Comparison of ENCODE assay signal across 33 cellular contexts in the genomic region with DNA sequence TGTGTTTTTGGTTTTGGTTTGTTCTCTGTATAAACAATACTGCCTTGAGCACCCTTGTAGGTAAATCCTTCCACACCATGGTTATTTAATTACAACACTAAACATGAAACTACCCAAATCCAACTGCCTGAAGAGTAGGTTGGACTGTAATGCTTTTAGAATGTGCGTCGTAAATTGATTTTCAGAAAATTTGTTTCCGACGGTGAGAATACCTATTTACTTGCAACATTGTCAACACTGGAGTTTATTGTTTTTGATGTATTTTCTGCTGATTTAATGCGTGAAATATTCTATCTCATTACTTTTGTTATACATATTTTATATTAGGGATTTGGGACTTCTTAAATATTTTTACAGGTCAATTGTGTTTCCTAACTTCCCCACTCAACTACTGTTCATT. TPM values are rescaled to one million over a fixed set of nuclear protein-coding genes. Genes with fewer than 3 reads are reported as not detected.
DNase-seq lines count a peak whose midpoint lies in the region; ATAC-seq, FAIRE-seq and TF ChIP-seq lines count a peak whose summit lies in the region.
"Had no signal": no experiment of that assay in that cellular context is flagged by ENCODE, and none has a peak within 500 bp of the region (broad histone marks: within the 10 kb centered on the region; RNA-seq: fewer than 3 reads in every experiment).

No MANE protein-coding gene starts in this region.

- TF ChIP-seq CTCF in K562 (IDR thresholded peaks at IDR 0.05 in 2 of 3, conservative IDR thresholded peaks at IDR 0.05 in 1 of 3; ENCODE audit: insufficient read depth in 2 of 3, low read depth in 1 of 3, low read length in 3 of 3) = no peak
- no peak for TF ChIP-seq CTCF in colonic mucosa (IDR thresholded peaks at IDR 0.05)

- no peak for TF ChIP-seq EP300 in K562 (IDR thresholded peaks at IDR 0.05; ENCODE audit: low read length)

- CTCF ChIA-PET in K562 (lab: Yijun Ruan, JAX; ENCODE audit: low intra/inter-chr PET ratio) = no interaction called here

- no peak overlapping the region for H2AFZ ChIP-seq in K562 (ENCODE audit: low read depth, low read length)

- H3K9me3 ChIP-seq in K562 (replicated peaks; ENCODE audit: control insufficient read depth, insufficient read depth, low read depth, low read length) = no peaks in the 10 kb centered on the region
- no peaks in the 10 kb centered on the region for H3K9me3 ChIP-seq in colonic mucosa
- H3K9me3 ChIP-seq: BE2C had no signal

- H3K79me2 ChIP-seq in K562 (ENCODE audit: control insufficient read depth, insufficient read depth, low read length) = no peaks in the 10 kb centered on the region

- no TSS peak for BruUV-seq in K562 (replicated peaks; lab: Mats Ljungman, UMichigan)

- ATAC-seq in K562 = no peak
- ATAC-seq: A549; CD8-positive, alpha-beta T cell had no signal

- H3K4me3 ChIP-seq in K562 (no peak overlapping the region), colonic mucosa (no peak overlapping the region)
- H3K4me3 ChIP-seq: A549; BLaER1; BLaER1 treated with 17β-estradiol and CSF1 and Interleukin-3, amounts not matched to agents 10 nM and 100 nM had no signal

- H3K27ac ChIP-seq in K562 (ENCODE audit: extremely low read depth, low read depth, low read length) = no peak overlapping the region
- H3K27ac ChIP-seq in colonic mucosa = no peak overlapping the region
- H3K27ac ChIP-seq: 22Rv1; A549; BLaER1; BLaER1 treated with 17β-estradiol and CSF1 and Interleukin-3, amounts not matched to agents 10 nM and 100 nM; C4-2B had no signal

- intact Hi-C loops in K562 (cut with micrococcal nuclease) = no loop called here
- intact Hi-C loops in colonic mucosa (cut with DNase I) = no loop called here

- H3K36me3 ChIP-seq in K562 (ENCODE audit: control insufficient read depth, insufficient read depth, low read length) (no peaks in the 10 kb centered on the region), colonic mucosa (no peaks in the 10 kb centered on the region)
- H3K36me3 ChIP-seq: BE2C, BLaER1 had no signal

- FAIRE-seq in K562 (lab: Jason Lieb, UNC) = no peak
- FAIRE-seq: A204.1, A549, D721Med had no signal

- H3K4me1 ChIP-seq in K562 (replicated peaks in 1 of 2; ENCODE audit: control insufficient read depth in 2 of 2, insufficient read depth in 2 of 2, low read length in 2 of 2) (no peaks in the 10 kb centered on the region), colonic mucosa (no peaks in the 10 kb centered on the region)
- H3K4me1 ChIP-seq: A549, BE2C, Caco-2 had no signal

- WGBS in K562 (ENCODE audit: insufficient coverage, low coverage, missing lambda C conversion rate) = 0% methylated on average over 5 of the region's 5 CpGs

- no peak for TF ChIP-seq POLR2A in K562 (conservative IDR thresholded peaks at IDR 0.05)

- no peaks in the 10 kb centered on the region for H4K20me1 ChIP-seq in K562 (replicated peaks; ENCODE audit: control insufficient read depth, insufficient read depth, low read length)
- H4K20me1 ChIP-seq: BLaER1; BLaER1 treated with 17β-estradiol and CSF1 and Interleukin-3, amounts not matched to agents 10 nM and 100 nM had no signal

- no peak overlapping the region for H3K4me2 ChIP-seq in K562 (ENCODE audit: insufficient read depth, low read length)
- H3K4me2 ChIP-seq: A549; BLaER1; BLaER1 treated with 17β-estradiol and CSF1 and Interleukin-3, amounts not matched to agents 10 nM and 100 nM had no signal

- in situ Hi-C loops in K562 (cut with MboI) = no loop called here

- TF ChIP-seq RAD21 in K562 (CRISPR knock-in tag; conservative IDR thresholded peaks at IDR 0.05 in 1 of 2, IDR thresholded peaks at IDR 0.05 in 1 of 2) = no peak

- H3K27me3 ChIP-seq in K562 (ENCODE audit: control insufficient read depth in 2 of 2, insufficient read depth in 2 of 2, low read length in 2 of 2) = peaks cover 0 to 14% of the 10 kb centered on the region in 2 experiments; a peak in 2 of 5 replicates
- no peaks in the 10 kb centered on the region for H3K27me3 ChIP-seq in colonic mucosa
- H3K27me3 ChIP-seq: BE2C; BLaER1; BLaER1 treated with 17β-estradiol and CSF1 and Interleukin-3, amounts not matched to agents 10 nM and 100 nM had no signal

- H3K9me1 ChIP-seq in K562 (ENCODE audit: control insufficient read depth, insufficient read depth, low read length) = no peaks in the 10 kb centered on the region

- DNase-seq in K562 (ENCODE audit: extremely low read depth in 1 of 4, low spot score in 3 of 4) (no peak), colonic mucosa (no peak)
- DNase-seq: 8988T; ACHN; AML-193; BE2C; C1 segment of cervical spinal cord; Caco-2; Calu3; CD4-positive, alpha-beta memory T cell; CD4-positive, alpha-beta T cell; CD4-positive, CD25-positive, alpha-beta regulatory T cell; CD8-positive, alpha-beta memory T cell; CD8-positive, alpha-beta T cell; COR-L47; DMS 273 treated with DMSO at 0.1 percent for 48 hours; DMS153; DMS53; DMS79; DMS79 treated with DMSO at 0.1 percent for 48 hours; DND-41; EL had no signal

- no peak overlapping the region for H3K9ac ChIP-seq in K562 (ENCODE audit: insufficient read depth in 1 of 2, low read depth in 2 of 2, low read length in 2 of 2)
- no peak overlapping the region for H3K9ac ChIP-seq in colonic mucosa (ENCODE audit: low read depth in 2 of 2, low read length in 2 of 2)
- H3K9ac ChIP-seq: BLaER1; BLaER1 treated with 17β-estradiol and CSF1 and Interleukin-3, amounts not matched to agents 10 nM and 100 nM had no signal

- POLR2A ChIA-PET in K562 (lab: Yijun Ruan, JAX) = no interaction called here

TF ChIP-seq in K562, 482 proteins besides CTCF, POLR2A, EP300 and RAD21:
- TF ChIP-seq GATA2 (CRISPR knock-in tag; IDR thresholded peaks at IDR 0.05) (no peak), RBM25 (IDR thresholded peaks at IDR 0.05; ENCODE audit: low read depth, low read length, severe bottlenecking) (peak; percentile 100), KDM1A (IDR thresholded peaks at IDR 0.05) (0 out of 4 replicates have a peak, but pooled peaks of 1 of the 2 experiments have one; percentile 31), BCOR (IDR thresholded peaks at IDR 0.05) (0 out of 2 replicates have a peak, but pooled peaks have one; percentile 12), GATAD2A (IDR thresholded peaks at IDR 0.05) (no peak), BDP1 (IDR thresholded peaks at IDR 0.05; ENCODE audit: insufficient read depth, insufficient read length) (no peak), SMARCA5 (IDR thresholded peaks at IDR 0.05) (0 out of 2 replicates have a peak, but pooled peaks have one; percentile 31)
- TF ChIP-seq, protein P1, sequence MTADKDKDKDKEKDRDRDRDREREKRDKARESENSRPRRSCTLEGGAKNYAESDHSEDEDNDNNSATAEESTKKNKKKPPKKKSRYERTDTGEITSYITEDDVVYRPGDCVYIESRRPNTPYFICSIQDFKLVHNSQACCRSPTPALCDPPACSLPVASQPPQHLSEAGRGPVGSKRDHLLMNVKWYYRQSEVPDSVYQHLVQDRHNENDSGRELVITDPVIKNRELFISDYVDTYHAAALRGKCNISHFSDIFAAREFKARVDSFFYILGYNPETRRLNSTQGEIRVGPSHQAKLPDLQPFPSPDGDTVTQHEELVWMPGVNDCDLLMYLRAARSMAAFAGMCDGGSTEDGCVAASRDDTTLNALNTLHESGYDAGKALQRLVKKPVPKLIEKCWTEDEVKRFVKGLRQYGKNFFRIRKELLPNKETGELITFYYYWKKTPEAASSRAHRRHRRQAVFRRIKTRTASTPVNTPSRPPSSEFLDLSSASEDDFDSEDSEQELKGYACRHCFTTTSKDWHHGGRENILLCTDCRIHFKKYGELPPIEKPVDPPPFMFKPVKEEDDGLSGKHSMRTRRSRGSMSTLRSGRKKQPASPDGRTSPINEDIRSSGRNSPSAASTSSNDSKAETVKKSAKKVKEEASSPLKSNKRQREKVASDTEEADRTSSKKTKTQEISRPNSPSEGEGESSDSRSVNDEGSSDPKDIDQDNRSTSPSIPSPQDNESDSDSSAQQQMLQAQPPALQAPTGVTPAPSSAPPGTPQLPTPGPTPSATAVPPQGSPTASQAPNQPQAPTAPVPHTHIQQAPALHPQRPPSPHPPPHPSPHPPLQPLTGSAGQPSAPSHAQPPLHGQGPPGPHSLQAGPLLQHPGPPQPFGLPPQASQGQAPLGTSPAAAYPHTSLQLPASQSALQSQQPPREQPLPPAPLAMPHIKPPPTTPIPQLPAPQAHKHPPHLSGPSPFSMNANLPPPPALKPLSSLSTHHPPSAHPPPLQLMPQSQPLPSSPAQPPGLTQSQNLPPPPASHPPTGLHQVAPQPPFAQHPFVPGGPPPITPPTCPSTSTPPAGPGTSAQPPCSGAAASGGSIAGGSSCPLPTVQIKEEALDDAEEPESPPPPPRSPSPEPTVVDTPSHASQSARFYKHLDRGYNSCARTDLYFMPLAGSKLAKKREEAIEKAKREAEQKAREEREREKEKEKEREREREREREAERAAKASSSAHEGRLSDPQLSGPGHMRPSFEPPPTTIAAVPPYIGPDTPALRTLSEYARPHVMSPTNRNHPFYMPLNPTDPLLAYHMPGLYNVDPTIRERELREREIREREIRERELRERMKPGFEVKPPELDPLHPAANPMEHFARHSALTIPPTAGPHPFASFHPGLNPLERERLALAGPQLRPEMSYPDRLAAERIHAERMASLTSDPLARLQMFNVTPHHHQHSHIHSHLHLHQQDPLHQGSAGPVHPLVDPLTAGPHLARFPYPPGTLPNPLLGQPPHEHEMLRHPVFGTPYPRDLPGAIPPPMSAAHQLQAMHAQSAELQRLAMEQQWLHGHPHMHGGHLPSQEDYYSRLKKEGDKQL (CRISPR knock-in tag; IDR thresholded peaks at IDR 0.05; ENCODE audit: borderline replicate concordance) = no peak

RNA-seq across cellular contexts. Expression of a gene that starts 48.2 kb away (rescaled TPM):
- not detected in 2 replicates for total RNA-seq in K562 (2011; cell fraction: chromatin; rRNA removed; ENCODE audit: low replicate concordance)
- not detected in 2 replicates for total RNA-seq in K562 (2011; cell fraction: nucleolus; rRNA removed)
- not detected in 2 replicates for total RNA-seq in K562 (2011; cell fraction: nucleoplasm; rRNA removed)
- 0.08 and 0.09 TPM in 2 replicates for total RNA-seq in K562 (2014; rRNA removed)
- 0.22 and 0.45 TPM in 2 replicates for total RNA-seq in K562 (2014; rRNA removed; fragmentation: Illumina TruSeq; extraction: Trizol)
- 0.25 and 0.26 TPM in 2 replicates for total RNA-seq in K562 (2015; rRNA removed; fragmentation: Illumina TruSeq; extraction: Trizol)
- 0.07 and 0.49 TPM in 2 replicates for total RNA-seq in K562 (2021)
- 0.19 and 0.25 TPM in 2 replicates for polyA plus RNA-seq in K562 (2011; rRNA removed)
- 0.03 TPM in 2 replicates for polyA plus RNA-seq in K562 (2011; cell fraction: cytosol; rRNA removed)
- polyA plus RNA-seq in K562 (2011; cell fraction: nucleus; rRNA removed) = 0.06 TPM in 1 of 2 replicates, not detected in the other
- polyA plus RNA-seq in K562 (2012) = 0.09 and 1.4 TPM in 2 replicates
- polyA plus RNA-seq in K562 (2014; fragmentation: Illumina TruSeq; extraction: Trizol) = 0.25 and 0.30 TPM in 2 replicates
- polyA plus RNA-seq in K562 (2014; fragmentation: Nextera tagmentation; extraction: Ambion mirVana) = under 1 TPM in 1 of 2 experiments, not detected in 1; 0.28 TPM
- polyA plus RNA-seq in K562 (2014; rRNA removed) = 0.24 and 0.31 TPM in 2 replicates
- 0.28 TPM in 1 of 2 replicates, not detected in the other for polyA minus RNA-seq in K562 (2011; rRNA and poly(A)+ RNA removed)
- not detected in 2 replicates for polyA minus RNA-seq in K562 (2011; cell fraction: cytosol; rRNA and poly(A)+ RNA removed)
- not detected in 2 replicates for polyA minus RNA-seq in K562 (2011; cell fraction: nucleus; rRNA and poly(A)+ RNA removed)
- under 1 TPM; 0.15 to 0.85 TPM for total RNA-seq in colonic mucosa
- total RNA-seq: A673, B cell, Caco-2, Calu3 had no signal
- polyA plus RNA-seq: AG04450, BJ had no signal
